Comparison of ENCODE assay signal across 8 cellular contexts in the genomic region with DNA sequence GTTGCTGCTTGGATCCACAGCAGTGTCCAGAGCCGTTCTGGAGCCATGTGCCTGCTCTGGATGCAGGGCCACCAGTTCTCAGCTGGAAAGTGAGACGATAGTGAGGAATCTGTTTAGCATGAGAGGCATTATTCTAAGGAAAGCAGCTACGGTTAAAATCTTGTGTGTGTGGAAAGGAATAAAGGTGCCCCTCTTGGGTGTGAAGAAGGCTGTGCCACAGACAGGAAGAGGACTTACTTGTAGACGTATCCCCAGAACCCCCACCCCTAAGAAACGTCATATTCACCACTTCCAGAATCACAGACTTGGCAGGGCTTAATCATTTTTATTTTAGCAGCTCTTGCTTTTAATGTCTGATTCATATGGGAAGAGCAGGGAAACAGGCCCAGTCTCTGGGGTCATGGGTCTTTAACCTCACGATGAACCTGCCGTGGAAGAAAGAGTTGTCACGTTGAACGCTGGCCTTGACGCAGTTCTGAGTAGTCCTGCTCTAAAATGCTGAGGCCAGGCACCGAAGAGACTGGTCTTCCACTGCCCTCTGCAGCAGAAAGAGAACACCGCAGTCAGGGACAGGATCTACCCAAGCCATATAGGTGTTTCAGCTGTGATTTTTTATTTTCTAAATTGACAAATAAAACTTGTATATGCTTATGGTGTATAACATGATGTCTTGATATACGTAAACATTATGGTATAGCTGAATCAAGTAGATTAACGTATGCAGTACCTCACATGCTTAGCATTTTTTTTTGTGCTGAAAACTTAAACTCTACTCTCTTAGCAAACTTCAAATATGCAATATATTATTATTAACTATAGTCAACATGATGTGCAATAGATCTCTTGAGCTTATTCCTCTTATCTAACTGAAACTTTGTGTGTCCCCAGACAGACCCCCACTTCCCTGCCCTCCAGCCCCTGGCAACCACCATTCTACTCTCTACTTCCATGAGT. TPM values are rescaled to one million over a fixed set of nuclear protein-coding genes. Genes with fewer than 3 reads are reported as not detected.
DNase-seq lines count a peak whose midpoint lies in the region; ATAC-seq and TF ChIP-seq lines count a peak whose summit lies in the region.

No MANE protein-coding gene starts in this region.

- ATAC-seq in GM18907 (IDR thresholded peaks at IDR 0.05; ENCODE audit: unreplicated experiment), result peak; percentile 91
- ATAC-seq in HG03521 (IDR thresholded peaks at IDR 0.05; ENCODE audit: unreplicated experiment), result peak; percentile 88
- peak; percentile 83 for ATAC-seq in gastroesophageal sphincter

- TF ChIP-seq CTCF in OCI-LY3 (IDR thresholded peaks at IDR 0.05; ENCODE audit: low read depth, low read length) (peak; percentile 77), gastroesophageal sphincter (IDR thresholded peaks at IDR 0.05) (peak; percentile 48 to 76 (median 72)), osteoblast (IDR thresholded peaks at IDR 0.05; ENCODE audit: extremely low read depth, low read depth, low read length) (peak; percentile 96)

- H4K20me1 ChIP-seq in OCI-LY3 (ENCODE audit: insufficient read depth, low read length) (no peaks in the 10 kb centered on the region), osteoblast (ENCODE audit: insufficient read depth, low read length) (no peaks in the 10 kb centered on the region)

- TF ChIP-seq EP300 in gastroesophageal sphincter (IDR thresholded peaks at IDR 0.05), result no peak

- H3K36me3 ChIP-seq in OCI-LY3 (replicated peaks; ENCODE audit: low read depth, low read length), result no peaks in the 10 kb centered on the region
- no peaks in the 10 kb centered on the region for H3K36me3 ChIP-seq in gastroesophageal sphincter
- H3K36me3 ChIP-seq in osteoblast (ENCODE audit: insufficient read depth, low read length), result no peaks in the 10 kb centered on the region

- H3K9me3 ChIP-seq in OCI-LY3 (ENCODE audit: insufficient read depth, low read length) (no peaks in the 10 kb centered on the region), gastroesophageal sphincter (no peaks in the 10 kb centered on the region), osteoblast (ENCODE audit: low read depth, low read length) (no peaks in the 10 kb centered on the region)

- no peaks in the 10 kb centered on the region for H3K4me1 ChIP-seq in OCI-LY3 (ENCODE audit: low read length)
- peaks cover 0 to 9% (median 0%) of the 10 kb centered on the region in 3 donors for H3K4me1 ChIP-seq in gastroesophageal sphincter
- peaks cover 2% of the 10 kb centered on the region for H3K4me1 ChIP-seq in osteoblast (ENCODE audit: insufficient read depth, low read length)

- H3K4me2 ChIP-seq in OCI-LY3 (ENCODE audit: low read length) (peak overlapping the region; percentile 72), osteoblast (ENCODE audit: insufficient read depth, low read length) (peak overlapping the region; percentile 67)

- no peak for TF ChIP-seq POLR2A in gastroesophageal sphincter (IDR thresholded peaks at IDR 0.05)

- H3K4me3 ChIP-seq in OCI-LY3 (ENCODE audit: low read length) (peak overlapping the region; percentile 66), gastroesophageal sphincter (peak overlapping the region in 1 of 2 donors; percentile 31), osteoblast (ENCODE audit: insufficient read depth, low read length) (peak overlapping the region; percentile 32)

- H3K27me3 ChIP-seq in OCI-LY3 (ENCODE audit: low read depth, low read length) (no peaks in the 10 kb centered on the region), gastroesophageal sphincter (peaks cover 4% of the 10 kb centered on the region), osteoblast (ENCODE audit: insufficient read depth, low read length) (peaks cover 7% of the 10 kb centered on the region)

- 6 to 7% methylated on average over 13 to 14 of the region's 14 CpGs for WGBS in gastroesophageal sphincter (ENCODE audit: low coverage in 1 of 2), 2 donors

- H3K9ac ChIP-seq in OCI-LY3 (ENCODE audit: low read length), result peak overlapping the region; percentile 16

- H2AFZ ChIP-seq in OCI-LY3 (ENCODE audit: low read depth, low read length) (peak overlapping the region; percentile 61), osteoblast (ENCODE audit: low read length) (peak overlapping the region; percentile 87)

- H3K79me2 ChIP-seq in OCI-LY3 (ENCODE audit: low read length) (no peaks in the 10 kb centered on the region), osteoblast (ENCODE audit: insufficient read depth, low read length) (no peaks in the 10 kb centered on the region)

- peak in 9 of 14 donors; percentile 9 to 35 (median 17) for DNase-seq in C1 segment of cervical spinal cord (lab: John Stamatoyannopoulos, UW)
- DNase-seq in activated effector memory CD4-positive, alpha-beta T cell treated with anti-CD3 and anti-CD28 coated beads, Interleukin-2, amount 50 U/mL, for 16 hours, result peak; percentile 72
- peak; percentile 42 for DNase-seq in osteoblast (ENCODE audit: insufficient read length, low spot score, missing footprints)
- no peak for DNase-seq in HuH-7.5 (ENCODE audit: low spot score)

- H3K27ac ChIP-seq in OCI-LY3 (ENCODE audit: low read length) (no peak overlapping the region), gastroesophageal sphincter (peak overlapping the region in 1 of 4 donors; percentile 42), osteoblast (ENCODE audit: low read depth, low read length) (no peak overlapping the region)

RNA-seq across cellular contexts. Expression of a gene that starts 38.8 kb away (rescaled TPM):
- total RNA-seq in gastroesophageal sphincter (10 to 100 TPM in 1 of 4 donors, 1 to 10 TPM in 3; 1.1 to 40.2 (median 5.4) TPM), osteoblast (not detected in 2 replicates)
